24 cellular contexts compared by ENCODE assay signal in genomic region chr12:73867147-73867546, GRCh38.
"Had no signal": no experiment of that assay in that cellular context is flagged by ENCODE, and none has a peak within 500 bp of the region (broad histone marks: within the 10 kb centered on the region; RNA-seq: fewer than 3 reads in every experiment).

No MANE protein-coding gene starts in this region.

- H3K27me3 ChIP-seq: esophagus squamous epithelium, left lung, ovary, tibial nerve, upper lobe of left lung had no signal

- H3K27ac ChIP-seq: coronary artery, esophagus squamous epithelium, left lung, ovary, thoracic aorta, tibial nerve, upper lobe of left lung had no signal

- DNase-seq: dermis blood vessel endothelial cell; effector memory CD4-positive, alpha-beta T cell; erythroblast; esophagus squamous epithelium; head of caudate nucleus; left cardiac atrium; left lung; mesendoderm; midbrain; naive thymus-derived CD8-positive, alpha-beta T cell; nephron progenitor cell; nucleus accumbens; ovary; posterior cingulate gyrus; stimulated activated CD4-positive, alpha-beta T cell treated with anti-CD3 and anti-CD28 coated beads, Interleukin-2, amount 100 ng/mL, for 24 hours; stimulated activated CD4-positive, alpha-beta T cell treated with anti-CD3 and anti-CD28 coated beads, Interleukin-4, amount 100 ng/mL, for 4 hours; stimulated activated naive CD8-positive, alpha-beta T cell treated with anti-CD3 and anti-CD28 coated beads, Interleukin-15, Interleukin-2, amounts not matched to agents 100 U/mL and 50 U/mL, for 24 hours; substantia nigra; upper lobe of left lung had no signal

- H3K4me3 ChIP-seq: coronary artery, esophagus squamous epithelium, left lung, ovary, thoracic aorta, tibial nerve, upper lobe of left lung had no signal

- H3K36me3 ChIP-seq: esophagus squamous epithelium, left lung, ovary, thoracic aorta, tibial nerve, upper lobe of left lung had no signal

- ATAC-seq: left cardiac atrium; left lung; naive thymus-derived CD8-positive, alpha-beta T cell; sciatic nerve; stimulated activated memory B cell treated with anti-CD40 and anti-IgM and Interleukin-4, amounts not matched to agents 10 μg/mL and 1 μg/mL and 100 μg/mL, for 72 hours; stimulated activated naive CD8-positive, alpha-beta T cell treated with anti-CD3 and anti-CD28 coated beads, Interleukin-15, Interleukin-2, amounts not matched to agents 100 U/mL and 50 U/mL, for 24 hours had no signal

- H3K9me3 ChIP-seq: esophagus squamous epithelium, left lung, ovary, thoracic aorta, tibial nerve, upper lobe of left lung had no signal

- H3K4me1 ChIP-seq: esophagus squamous epithelium, left lung, tibial nerve, upper lobe of left lung had no signal
